10 cellular contexts compared by ENCODE assay signal in genomic region chr1:8061673-8062386, GRCh38. TPM values are rescaled to one million over a fixed set of nuclear protein-coding genes. Genes with fewer than 3 reads are reported as not detected.
DNase-seq lines count a peak whose midpoint lies in the region; ATAC-seq and TF ChIP-seq lines count a peak whose summit lies in the region.
"Had no signal": no experiment of that assay in that cellular context is flagged by ENCODE, and none has a peak within 500 bp of the region (broad histone marks: within the 10 kb centered on the region; RNA-seq: fewer than 3 reads in every experiment).

No MANE protein-coding gene starts in this region.

- intact Hi-C loops in prostate gland (cut with DNase I): no loop called here

- H3K27ac ChIP-seq in prostate gland: peak overlapping the region; percentile 81
- H3K27ac ChIP-seq: neutrophil had no signal

- DNase-seq in EH (ENCODE audit: low read depth): peak; percentile 67
- peak; percentile 42 for DNase-seq in adipocyte (ENCODE audit: low read depth)
- DNase-seq in fibroblast of peridontal ligament (ENCODE audit: extremely low read depth): peak; percentile 70
- DNase-seq in prostate gland (ENCODE audit: low spot score): no peak
- DNase-seq in SIG-M5 treated with dmso at 0.1 percent for 504 hours (lab: John Stamatoyannopoulos, UW; ENCODE audit: unreplicated experiment): no peak
- DNase-seq in NCI-H510A (lab: John Stamatoyannopoulos, UW): no peak
- DNase-seq: activated CD8-positive, alpha-beta memory T cell treated with anti-CD3 and anti-CD28 coated beads, Interleukin-2, amount 10 ng/mL, durations not matched to agents 7 days and 5 days had no signal

- TF ChIP-seq CTCF in prostate gland (IDR thresholded peaks at IDR 0.05): peak in 1 of 4 experiments; percentile 32

- no peak for TF ChIP-seq POLR2A in prostate gland (IDR thresholded peaks at IDR 0.05)

- H3K27me3 ChIP-seq in adipocyte (replicated peaks; ENCODE audit: control insufficient read depth, insufficient read depth, low read length): no peaks in the 10 kb centered on the region
- H3K27me3 ChIP-seq in prostate gland (replicated peaks; ENCODE audit: insufficient read depth): no peaks in the 10 kb centered on the region

- 73% methylated on average over 11 of the region's 11 CpGs for WGBS in prostate gland

- H3K4me1 ChIP-seq in adipocyte (ENCODE audit: control insufficient read depth, insufficient read depth, low read length) (peaks cover 23% of the 10 kb centered on the region), prostate gland (replicated peaks) (peaks cover 12% of the 10 kb centered on the region)

- H3K4me3 ChIP-seq in adipocyte (ENCODE audit: low read length): peak overlapping the region; percentile 33
- H3K4me3 ChIP-seq in prostate gland: no peak overlapping the region

- H3K36me3 ChIP-seq in adipocyte (ENCODE audit: control insufficient read depth, insufficient read depth, low read length, severe bottlenecking): no peaks in the 10 kb centered on the region
- H3K36me3 ChIP-seq in prostate gland: no peaks in the 10 kb centered on the region
- H3K36me3 ChIP-seq: neutrophil had no signal

- no peak for ATAC-seq in HG02588 (IDR thresholded peaks at IDR 0.05; ENCODE audit: unreplicated experiment)
- no peak for ATAC-seq in GM18867 (IDR thresholded peaks at IDR 0.05; ENCODE audit: unreplicated experiment)
- ATAC-seq: activated CD8-positive, alpha-beta memory T cell treated with anti-CD3 and anti-CD28 coated beads, Interleukin-2, amount 10 ng/mL, durations not matched to agents 7 days and 5 days had no signal

- no peaks in the 10 kb centered on the region for H3K9me3 ChIP-seq in adipocyte (ENCODE audit: control insufficient read depth, low read length)
- H3K9me3 ChIP-seq in prostate gland: no peaks in the 10 kb centered on the region
- H3K9me3 ChIP-seq: neutrophil had no signal

- H3K9ac ChIP-seq in adipocyte (ENCODE audit: low read length): peak overlapping the region; percentile 66

RNA-seq across cellular contexts. Expression of gene ERRFI1, which starts 35.7 kb away (rescaled TPM):
- total RNA-seq in prostate gland: 10 to 100 TPM; 58.1 to 60.4 TPM

Comparison
In these comparisons a context has a peak if more than half of its experiments do, and no peak if none do; other contexts are left out.
1. DNase-seq: peak in EH (single experiment), adipocyte (single experiment) and fibroblast of peridontal ligament (single experiment); none in prostate gland (single experiment), SIG-M5 treated with dmso at 0.1 percent for 504 hours (single experiment) and NCI-H510A (single experiment).